Comparison of ENCODE assay signal across 8 cellular contexts in the genomic region with DNA sequence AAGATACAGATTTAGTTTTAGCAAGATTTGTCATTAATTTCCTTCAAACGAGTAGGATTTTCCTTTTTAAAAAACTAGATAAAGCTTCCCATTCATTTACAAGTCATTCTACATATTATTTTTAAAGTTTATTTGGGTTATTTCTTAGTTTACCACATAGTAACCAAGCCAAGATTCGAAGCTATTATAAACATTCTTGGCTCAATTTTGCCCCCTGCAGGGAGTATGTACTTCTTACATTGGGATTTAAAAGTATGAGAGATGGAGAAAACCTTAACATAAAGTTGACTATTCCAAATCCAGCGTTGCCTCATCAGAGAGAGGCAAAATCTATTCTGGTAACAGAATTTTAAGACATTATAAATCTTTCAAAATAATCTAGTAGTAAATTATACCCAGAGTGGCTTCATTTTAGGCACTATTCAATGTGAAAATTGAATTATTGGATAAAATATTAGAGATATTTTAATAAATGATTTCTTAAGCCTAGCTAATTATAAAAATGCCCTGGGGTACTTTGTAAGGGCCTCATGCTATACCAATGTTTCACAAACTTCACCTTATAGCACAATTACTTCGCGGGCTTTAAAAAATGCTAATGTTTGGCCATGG. TPM values are rescaled to one million over a fixed set of nuclear protein-coding genes. Genes with fewer than 3 reads are reported as not detected.
DNase-seq lines count a peak whose midpoint lies in the region; ATAC-seq and TF ChIP-seq lines count a peak whose summit lies in the region.

No MANE protein-coding gene starts in this region.

- peak; percentile 20 for TF ChIP-seq CTCF in AG04449 (IDR thresholded peaks at IDR 0.05; ENCODE audit: insufficient read depth, low read length, missing control alignments)
- TF ChIP-seq CTCF in GM13977 (IDR thresholded peaks at IDR 0.05; ENCODE audit: extremely low read depth, insufficient read depth, missing control alignments), result peak; percentile 52
- peak; percentile 77 for TF ChIP-seq CTCF in PC-3 (conservative IDR thresholded peaks at IDR 0.05; ENCODE audit: low read depth, low read length)
- TF ChIP-seq CTCF in fibroblast of villous mesenchyme (IDR thresholded peaks at IDR 0.05; ENCODE audit: insufficient read depth, low read depth, low read length), result peak; percentile 61

- 0 out of 2 replicates have a peak, but pooled peaks cover 3% of the 10 kb centered on the region for H3K36me3 ChIP-seq in PC-3 (ENCODE audit: low read depth, low read length)

- no peaks in the 10 kb centered on the region for H3K4me1 Mint-ChIP-seq in activated T-helper 2 cell treated with anti-CD3 and anti-CD28 coated beads, Interferon-gamma antibody, Interleukin-2, Interleukin-4, amounts not matched to agents 10 μg/mL and 5 μg/mL and 100 μg/mL, durations not matched to agents 14 hours and 24 hours and 36 hours (ENCODE audit: low read depth)

- no peak overlapping the region for H3K4me3 Mint-ChIP-seq in activated T-helper 2 cell treated with anti-CD3 and anti-CD28 coated beads, Interferon-gamma antibody, Interleukin-2, Interleukin-4, amounts not matched to agents 10 μg/mL and 5 μg/mL and 100 μg/mL, durations not matched to agents 14 hours and 24 hours and 36 hours (ENCODE audit: low read depth)

- no peaks in the 10 kb centered on the region for H4K20me1 ChIP-seq in PC-3 (ENCODE audit: low read length)

- BruUV-seq in PC-3 (replicated peaks; lab: Mats Ljungman, UMichigan), result no TSS peak

- no peak overlapping the region for H2AFZ ChIP-seq in PC-3 (ENCODE audit: low read length)

- H3K4me3 ChIP-seq in AG04449 (ENCODE audit: low read depth, low read length) (no peak overlapping the region), PC-3 (ENCODE audit: low read length) (no peak overlapping the region), fibroblast of villous mesenchyme (ENCODE audit: low read depth, low read length) (no peak overlapping the region)

- peaks cover 5% of the 10 kb centered on the region; the same call in 1 of the 2 replicates for H3K4me1 ChIP-seq in PC-3 (ENCODE audit: insufficient read depth, low read length)

- no peaks in the 10 kb centered on the region for H3K79me2 ChIP-seq in PC-3 (ENCODE audit: low read length)

- H3F3A ChIP-seq in PC-3 (ENCODE audit: low read length, unreplicated experiment), result no peaks in the 10 kb centered on the region

- no peaks in the 10 kb centered on the region for H3K27me3 Mint-ChIP-seq in activated T-helper 2 cell treated with anti-CD3 and anti-CD28 coated beads, Interferon-gamma antibody, Interleukin-2, Interleukin-4, amounts not matched to agents 10 μg/mL and 5 μg/mL and 100 μg/mL, durations not matched to agents 14 hours and 24 hours and 36 hours (ENCODE audit: low read depth)

- CTCF ChIA-PET in AG04449 (lab: Yijun Ruan, JAX) (interaction anchor here (0.9 to 1.7 kb wide), 13 partner anchors 9 to 345 kb away, joined by 3 to 10 read pairs (median 4); no protein-coding TSS in a partner anchor), PC-3 (lab: Charles Lee) (interaction anchor here (0.5 to 1.0 kb wide), 3 partner anchors 271 to 736 kb away, joined by 3 to 5 read pairs (median 4); no protein-coding TSS in a partner anchor)

- DNase-seq in AG04449 (ENCODE audit: low read depth, low spot score), result no peak
- DNase-seq in GM13977 (ENCODE audit: low spot score), result peak; percentile 17
- peak; percentile 70 for DNase-seq in PC-3
- peak; percentile 78 for DNase-seq in fibroblast of villous mesenchyme (ENCODE audit: low read depth)
- DNase-seq in stromal cell of bone marrow (ENCODE audit: low read depth), result peak; percentile 64
- DNase-seq in activated T-helper 2 cell treated with anti-CD3 and anti-CD28 coated beads, Interferon-gamma antibody, Interleukin-2, Interleukin-4, amounts not matched to agents 10 μg/mL and 5 μg/mL and 100 μg/mL, durations not matched to agents 14 hours and 24 hours and 36 hours (ENCODE audit: low spot score), result no peak
- no peak for DNase-seq in NCI-H2029 treated with DMSO at 0.1 percent for 48 hours (lab: John Stamatoyannopoulos, UW)

- no peaks in the 10 kb centered on the region for H3K9me3 ChIP-seq in PC-3 (ENCODE audit: low read length)

- in situ Hi-C loops in GM13977 (cut with MboI; ENCODE audit: low pct_unique_long_range_greater_than_20kb, low sequenced_read_pairs, unreplicated experiment), result no loop called here

- H3K9me3 Mint-ChIP-seq in activated T-helper 2 cell treated with anti-CD3 and anti-CD28 coated beads, Interferon-gamma antibody, Interleukin-2, Interleukin-4, amounts not matched to agents 10 μg/mL and 5 μg/mL and 100 μg/mL, durations not matched to agents 14 hours and 24 hours and 36 hours, result peaks cover 5% of the 10 kb centered on the region

- H3K27me3 ChIP-seq in PC-3 (ENCODE audit: low read length), result no peaks in the 10 kb centered on the region

- ATAC-seq in PC-3, result no peak
- no peak for ATAC-seq in HG03280 (IDR thresholded peaks at IDR 0.05; ENCODE audit: unreplicated experiment)

- intact Hi-C loops in PC-3 (cut with micrococcal nuclease), result loop anchor here (1.0 to 10.0 kb wide), 4 partner anchors 286 to 934 kb away; no protein-coding TSS in a partner anchor
- intact Hi-C loops in activated T-helper 2 cell treated with anti-CD3 and anti-CD28 coated beads, Interferon-gamma antibody, Interleukin-2, Interleukin-4, amounts not matched to agents 10 μg/mL and 5 μg/mL and 100 μg/mL, durations not matched to agents 14 hours and 24 hours and 36 hours (cut with micrococcal nuclease), result loop anchor here (2.0 kb wide), 1 partner anchor 286 kb away; no protein-coding TSS in a partner anchor

- no peak overlapping the region for H3K27ac ChIP-seq in PC-3 (ENCODE audit: low read length)

- no peak overlapping the region for H3K9ac ChIP-seq in PC-3 (ENCODE audit: low read length)

- POLR2A ChIA-PET in AG04449 (lab: Yijun Ruan, JAX) (interaction anchor here (0.7 kb wide), 1 partner anchor 282 kb away, joined by 3 read pairs; no protein-coding TSS in a partner anchor), PC-3 (lab: Charles Lee; ENCODE audit: unreplicated experiment) (no interaction called here)

- no peaks in the 10 kb centered on the region for H3K9me2 ChIP-seq in PC-3 (replicated peaks; ENCODE audit: low read length)

- no peaks in the 10 kb centered on the region for H3K36me3 Mint-ChIP-seq in activated T-helper 2 cell treated with anti-CD3 and anti-CD28 coated beads, Interferon-gamma antibody, Interleukin-2, Interleukin-4, amounts not matched to agents 10 μg/mL and 5 μg/mL and 100 μg/mL, durations not matched to agents 14 hours and 24 hours and 36 hours (ENCODE audit: low read depth)

- H3K4me2 ChIP-seq in PC-3 (ENCODE audit: low read length), result no peak overlapping the region

- H3K27ac Mint-ChIP-seq in activated T-helper 2 cell treated with anti-CD3 and anti-CD28 coated beads, Interferon-gamma antibody, Interleukin-2, Interleukin-4, amounts not matched to agents 10 μg/mL and 5 μg/mL and 100 μg/mL, durations not matched to agents 14 hours and 24 hours and 36 hours, result no peak overlapping the region

RNA-seq across cellular contexts. Expression of a gene that starts 39.1 kb away (rescaled TPM):
- total RNA-seq in PC-3 (2014; rRNA removed) (45.2 and 51.8 TPM in 2 replicates), fibroblast of villous mesenchyme (81.6 and 137 TPM in 2 replicates)
- not detected in 2 replicates for total RNA-seq in activated T-helper 2 cell treated with anti-CD3 and anti-CD28 coated beads, Interferon-gamma antibody, Interleukin-2, Interleukin-4, amounts not matched to agents 10 μg/mL and 5 μg/mL and 100 μg/mL, durations not matched to agents 14 hours and 24 hours and 36 hours

Comparison
In these comparisons a context has a peak if more than half of its experiments do, and no peak if none do; other contexts are left out.
1. DNase-seq: peak in GM13977 (single experiment), PC-3 (single experiment), fibroblast of villous mesenchyme (single experiment) and stromal cell of bone marrow (single experiment); none in AG04449 (single experiment), activated T-helper 2 cell treated with anti-CD3 and anti-CD28 coated beads, Interferon-gamma antibody, Interleukin-2, Interleukin-4, amounts not matched to agents 10 μg/mL and 5 μg/mL and 100 μg/mL, durations not matched to agents 14 hours and 24 hours and 36 hours (single experiment) and NCI-H2029 treated with DMSO at 0.1 percent for 48 hours (single experiment).
2. CTCF ChIP-seq: peak in every context shown above with its lines; median percentile 77 in PC-3; 61 in fibroblast of villous mesenchyme; 52 in GM13977; 20 in AG04449.
3. RNA of a gene that starts 39.1 kb away (total RNA-seq): 81.6 to 137 TPM in fibroblast of villous mesenchyme and 45.2 to 51.8 TPM in PC-3; not detected in activated T-helper 2 cell treated with anti-CD3 and anti-CD28 coated beads, Interferon-gamma antibody, Interleukin-2, Interleukin-4, amounts not matched to agents 10 μg/mL and 5 μg/mL and 100 μg/mL, durations not matched to agents 14 hours and 24 hours and 36 hours; every median in the first group is over 10 times any median in the second.